15 cellular contexts compared by ENCODE assay signal in the genomic region with DNA sequence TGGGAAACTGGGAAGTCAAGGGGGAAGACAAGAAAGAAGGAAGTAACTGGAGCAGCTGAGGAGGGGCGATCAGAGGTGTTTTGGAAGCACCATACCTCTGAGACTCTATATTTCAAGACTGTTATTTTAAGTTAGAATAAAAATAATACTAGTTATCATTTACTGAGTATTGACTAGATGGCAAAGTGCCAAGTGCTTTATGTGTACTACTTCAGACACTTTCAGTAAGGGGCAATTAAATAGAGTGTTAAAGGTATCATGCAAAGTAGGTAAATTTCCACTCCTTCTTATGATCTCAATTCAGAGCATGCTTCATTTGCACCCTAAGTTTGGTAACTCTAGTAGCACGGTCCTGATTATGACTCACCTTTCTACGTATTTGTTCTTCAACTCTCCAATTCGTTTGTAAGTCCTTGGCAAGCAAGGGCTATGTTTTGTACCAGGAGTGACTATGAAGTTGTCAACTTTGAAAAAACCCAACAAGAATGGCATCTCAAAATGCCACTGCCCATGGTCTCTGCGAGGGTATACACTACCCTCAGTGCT.
DNase-seq lines count a peak whose midpoint lies in the region; ATAC-seq and TF ChIP-seq lines count a peak whose summit lies in the region.
"Had no signal": no experiment of that assay in that cellular context is flagged by ENCODE, and none has a peak within 500 bp of the region (broad histone marks: within the 10 kb centered on the region; RNA-seq: fewer than 3 reads in every experiment).

No MANE protein-coding gene starts in this region.

- H3K4me3 Mint-ChIP-seq in CD4-positive, alpha-beta memory T cell = no peak overlapping the region
- H3K4me3 Mint-ChIP-seq: activated CD4-positive, alpha-beta T cell treated with anti-CD3 and anti-CD28 coated beads for 36 hours; CD4-positive, alpha-beta T cell had no signal

- H3K27ac ChIP-seq in heart right ventricle = peak overlapping the region in 6 of 10 donors; percentile 28 to 84 (median 82)
- H3K27ac ChIP-seq in stomach = no peak overlapping the region
- H3K27ac ChIP-seq in CD4-positive, alpha-beta memory T cell (ENCODE audit: low read depth, low read length) = no peak overlapping the region
- H3K27ac ChIP-seq: esophagus muscularis mucosa, suprapubic skin had no signal

- no peaks in the 10 kb centered on the region for H3K27me3 Mint-ChIP-seq in CD4-positive, alpha-beta memory T cell
- H3K27me3 Mint-ChIP-seq: activated CD4-positive, alpha-beta T cell treated with anti-CD3 and anti-CD28 coated beads for 36 hours; CD4-positive, alpha-beta T cell had no signal

- no peak for DNase-seq in heart right ventricle
- DNase-seq in Right ventricle myocardium inferior (ENCODE audit: missing footprints) = no peak
- DNase-seq in NCI-H345 (lab: John Stamatoyannopoulos, UW) = peak; percentile 35
- DNase-seq in left ventricle myocardium superior = no peak
- DNase-seq in stomach = no peak
- no peak for DNase-seq in CD4-positive, alpha-beta memory T cell
- DNase-seq in cerebellum (ENCODE audit: low spot score) = no peak
- DNase-seq: activated CD4-positive, alpha-beta T cell treated with anti-CD3 and anti-CD28 coated beads for 36 hours; CD4-positive, alpha-beta T cell; central memory CD4-positive, alpha-beta T cell; KBM-7; NCI-H524 had no signal

- H3K27ac Mint-ChIP-seq in CD4-positive, alpha-beta memory T cell = peak overlapping the region in 1 of 7 donors; percentile 29
- H3K27ac Mint-ChIP-seq: activated CD4-positive, alpha-beta T cell treated with anti-CD3 and anti-CD28 coated beads for 36 hours; CD4-positive, alpha-beta T cell had no signal

- ATAC-seq in heart right ventricle (peak in 1 of 8 donors; percentile 65), Right ventricle myocardium inferior (no peak), left ventricle myocardium superior (peak; percentile 2), HG03457 (IDR thresholded peaks at IDR 0.05; ENCODE audit: unreplicated experiment) (no peak)
- ATAC-seq: activated CD4-positive, alpha-beta T cell treated with anti-CD3 and anti-CD28 coated beads for 36 hours had no signal

- H3K36me3 ChIP-seq in heart right ventricle = peaks cover 0 to 18% (median 0%) of the 10 kb centered on the region in 9 donors
- peaks cover 0 to 49% (median 34%) of the 10 kb centered on the region in 4 donors for H3K36me3 ChIP-seq in stomach
- H3K36me3 ChIP-seq in CD4-positive, alpha-beta memory T cell (ENCODE audit: insufficient read depth, low read length) = peaks cover 16% of the 10 kb centered on the region

- CTCF ChIA-PET in CD4-positive, alpha-beta memory T cell (lab: Charles Lee; ENCODE audit: partially characterized antibody) = no interaction called here

- no peak for TF ChIP-seq CTCF in heart right ventricle (IDR thresholded peaks at IDR 0.05)
- TF ChIP-seq CTCF in stomach (IDR thresholded peaks at IDR 0.05) = no peak

- peaks cover 0 to 2% (median 0%) of the 10 kb centered on the region in 4 donors for H3K4me1 Mint-ChIP-seq in CD4-positive, alpha-beta memory T cell
- H3K4me1 Mint-ChIP-seq: activated CD4-positive, alpha-beta T cell treated with anti-CD3 and anti-CD28 coated beads for 36 hours had no signal

- peaks cover 36 to 52% of the 10 kb centered on the region in 2 donors for H3K36me3 Mint-ChIP-seq in CD4-positive, alpha-beta memory T cell

- POLR2A ChIA-PET in CD4-positive, alpha-beta memory T cell (lab: Charles Lee; ENCODE audit: partially characterized antibody) = no interaction called here

- intact Hi-C loops in heart right ventricle (cut with DNase I) = no loop called here
- intact Hi-C loops in Right ventricle myocardium inferior (cut with DNase I) = loop anchor here (5.0 kb wide), 1 partner anchor 285 kb away; no protein-coding TSS in a partner anchor
- intact Hi-C loops in left ventricle myocardium superior (cut with micrococcal nuclease) = no loop called here
- intact Hi-C loops in stomach (cut with DNase I; ENCODE audit: low total_unique reads) = no loop called here
- intact Hi-C loops in CD4-positive, alpha-beta memory T cell (cut with micrococcal nuclease) = no loop called here

- H3K9me3 ChIP-seq in heart right ventricle (no peaks in the 10 kb centered on the region), stomach (no peaks in the 10 kb centered on the region)
- no peaks in the 10 kb centered on the region for H3K9me3 ChIP-seq in CD4-positive, alpha-beta memory T cell (ENCODE audit: control insufficient read depth in 1 of 2, low read length in 2 of 2)
- H3K9me3 ChIP-seq: esophagus muscularis mucosa, suprapubic skin had no signal

- TF ChIP-seq EP300 in stomach (IDR thresholded peaks at IDR 0.05) = no peak

- peaks cover 0 to 1% (median 0%) of the 10 kb centered on the region in 8 donors for H3K9me3 Mint-ChIP-seq in CD4-positive, alpha-beta memory T cell
- H3K9me3 Mint-ChIP-seq: CD4-positive, alpha-beta T cell had no signal

- no peak for TF ChIP-seq POLR2A in stomach (IDR thresholded peaks at IDR 0.05)

- H3K27me3 ChIP-seq in heart right ventricle (no peaks in the 10 kb centered on the region), stomach (no peaks in the 10 kb centered on the region)
- no peaks in the 10 kb centered on the region for H3K27me3 ChIP-seq in CD4-positive, alpha-beta memory T cell (ENCODE audit: insufficient read depth, low read length)
- H3K27me3 ChIP-seq: esophagus muscularis mucosa, suprapubic skin had no signal

- H3K4me3 ChIP-seq in heart right ventricle = no peak overlapping the region
- H3K4me3 ChIP-seq in stomach = no peak overlapping the region
- no peak overlapping the region for H3K4me3 ChIP-seq in CD4-positive, alpha-beta memory T cell (ENCODE audit: low read length in 2 of 2)
- H3K4me3 ChIP-seq: esophagus muscularis mucosa, suprapubic skin had no signal

- WGBS in heart right ventricle, 2 donors = 54 to 75% methylated on average over 5 of the region's 5 CpGs
- 62 to 77% (median 66%) methylated on average over 5 of the region's 5 CpGs for WGBS in stomach, 5 donors

- H3K4me1 ChIP-seq in heart right ventricle (peaks cover 16 to 59% (median 33%) of the 10 kb centered on the region in 9 donors), stomach (peaks cover 0 to 7% (median 5%) of the 10 kb centered on the region in 4 donors)
- H3K4me1 ChIP-seq in CD4-positive, alpha-beta memory T cell (ENCODE audit: insufficient read depth, low read length) = no peaks in the 10 kb centered on the region
- H3K4me1 ChIP-seq: suprapubic skin had no signal

Comparison
In these comparisons a context has a peak if more than half of its experiments do, and no peak if none do; other contexts are left out.
1. H3K27ac ChIP-seq: peak in heart right ventricle (6 of 10); none in stomach (0 of 5) and CD4-positive, alpha-beta memory T cell (single experiment).